In genomic region chr2:28751956-28752607, GRCh38 we compare ENCODE assay signal across 8 cellular contexts. TPM values are rescaled to one million over a fixed set of nuclear protein-coding genes. Genes with fewer than 3 reads are reported as not detected.
DNase-seq lines count a peak whose midpoint lies in the region; ATAC-seq and TF ChIP-seq lines count a peak whose summit lies in the region.

No MANE protein-coding gene starts in this region.

- no peaks in the 10 kb centered on the region for H3K9me3 Mint-ChIP-seq in activated naive CD4-positive, alpha-beta T cell treated with anti-CD3 and anti-CD28 coated beads, Interleukin-2, amount 50 U/mL, for 24 hours

- H3K4me3 ChIP-seq in GM08714 (ENCODE audit: low read length) (peak overlapping the region; percentile 96), psoas muscle (peak overlapping the region; percentile 78)

- no peaks in the 10 kb centered on the region for H3K36me3 ChIP-seq in psoas muscle (ENCODE audit: insufficient read depth in 1 of 2, low read depth in 1 of 2)

- peaks cover 43% of the 10 kb centered on the region for H3K4me1 ChIP-seq in psoas muscle

- H3K4me3 Mint-ChIP-seq in activated naive CD4-positive, alpha-beta T cell treated with anti-CD3 and anti-CD28 coated beads, Interleukin-2, amount 50 U/mL, for 24 hours = peak overlapping the region; percentile 99

- intact Hi-C loops in left cardiac atrium (cut with DNase I) (loop anchor here (2.0 to 10.0 kb wide), 3 partner anchors 75 to 157 kb away; no protein-coding TSS in a partner anchor), psoas muscle (cut with DNase I) (loop anchor here in 1 of 2 donors (1.0 to 5.0 kb wide), 6 partner anchors 17 to 185 kb away; no protein-coding TSS in a partner anchor)

- peak; percentile 28 for ATAC-seq in HG02588 (IDR thresholded peaks at IDR 0.05; ENCODE audit: unreplicated experiment)
- peak; percentile 42 to 55 for ATAC-seq in left cardiac atrium
- peak; percentile 56 to 66 (median 58) for ATAC-seq in psoas muscle

- no peaks in the 10 kb centered on the region for H3K27me3 Mint-ChIP-seq in activated naive CD4-positive, alpha-beta T cell treated with anti-CD3 and anti-CD28 coated beads, Interleukin-2, amount 50 U/mL, for 24 hours

- TF ChIP-seq CTCF in 22Rv1 (IDR thresholded peaks at IDR 0.05) (peak; percentile 13; the same call in 1 of the 2 replicates), psoas muscle (IDR thresholded peaks at IDR 0.05) (no peak)

- H3K27me3 ChIP-seq in psoas muscle (ENCODE audit: insufficient read depth in 3 of 3, low read length in 2 of 3) = no peaks in the 10 kb centered on the region

- H3K4me1 Mint-ChIP-seq in activated naive CD4-positive, alpha-beta T cell treated with anti-CD3 and anti-CD28 coated beads, Interleukin-2, amount 50 U/mL, for 24 hours = peaks cover 66% of the 10 kb centered on the region

- 0 to 1% (median 0%) methylated on average over 47 to 75 of the region's 75 CpGs for WGBS in psoas muscle, 3 donors

- H3K9me3 ChIP-seq in psoas muscle = no peaks in the 10 kb centered on the region

- peak overlapping the region; percentile 96 for H3K27ac ChIP-seq in 22Rv1
- peak overlapping the region; percentile 99 for H3K27ac ChIP-seq in psoas muscle

- H3K27ac Mint-ChIP-seq in activated naive CD4-positive, alpha-beta T cell treated with anti-CD3 and anti-CD28 coated beads, Interleukin-2, amount 50 U/mL, for 24 hours = peak overlapping the region; percentile 96

- in situ Hi-C loops in KBM-7 (cut with MboI; ENCODE audit: low pct_unique_long_range_greater_than_20kb, low sequenced_read_pairs) = no loop called here

- DNase-seq in NCI-H774 (lab: John Stamatoyannopoulos, UW) = peak; percentile 73
- peak; percentile 40 for DNase-seq in left cardiac atrium
- DNase-seq in psoas muscle = peak in 1 of 2 donors; percentile 68
- no peak for DNase-seq in KBM-7

- peaks cover 8% of the 10 kb centered on the region for H3K36me3 Mint-ChIP-seq in activated naive CD4-positive, alpha-beta T cell treated with anti-CD3 and anti-CD28 coated beads, Interleukin-2, amount 50 U/mL, for 24 hours

RNA-seq across cellular contexts. Expression of gene PPP1CB, which starts 0.5 kb away (rescaled TPM):
- total RNA-seq in left cardiac atrium = 100 to 1,000 TPM; 260 to 326 TPM
- total RNA-seq in psoas muscle = 100 to 1,000 TPM; 448 to 628 (median 556) TPM
- 100 to 1,000 TPM; 191 to 373 (median 226) TPM for polyA plus RNA-seq in psoas muscle

RNA-seq across cellular contexts. Expression of gene SPDYA, which starts 58.6 kb away (rescaled TPM):
- under 1 TPM; 0.31 to 0.44 TPM for total RNA-seq in left cardiac atrium
- under 1 TPM; 0.17 to 0.61 (median 0.31) TPM for total RNA-seq in psoas muscle
- polyA plus RNA-seq in psoas muscle = under 1 TPM in 2 of 3 donors, not detected in 1; 0.07 to 0.31 TPM
